In the genomic region with DNA sequence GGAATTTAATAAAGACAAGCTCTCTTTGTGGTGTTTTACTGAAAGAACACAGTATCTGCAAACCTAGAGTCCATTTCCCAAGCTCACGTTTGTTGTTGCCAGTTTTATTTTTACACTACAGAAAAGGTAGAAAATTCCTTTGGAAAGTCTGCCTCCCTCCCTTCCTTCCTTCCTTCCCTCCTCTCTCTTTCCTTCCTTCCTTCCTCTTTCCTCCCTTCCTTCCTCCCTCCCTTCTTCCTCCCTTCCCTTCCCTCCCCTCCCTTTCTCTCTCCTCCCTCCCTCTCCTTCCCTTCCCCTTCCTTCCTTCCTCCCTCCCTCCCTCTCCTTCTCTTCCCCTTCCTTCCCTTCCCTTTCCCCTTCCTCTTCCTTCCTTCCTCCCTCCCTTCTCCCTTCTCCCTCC, we compare ENCODE assay signal across 33 cellular contexts.
"Had no signal": no experiment of that assay in that cellular context is flagged by ENCODE, and none has a peak within 500 bp of the region (broad histone marks: within the 10 kb centered on the region; RNA-seq: fewer than 3 reads in every experiment).

No MANE protein-coding gene starts in this region.

- H3K4me1 Mint-ChIP-seq: activated T-helper 17 cell treated with anti-CD3 and anti-CD28 coated beads, Interleukin-2, amount 50 U/mL, for 72 hours; central memory CD8-positive, alpha-beta T cell; T-helper 17 cell had no signal

- H3K4me3 ChIP-seq: coronary artery, dorsolateral prefrontal cortex had no signal

- H3K36me3 Mint-ChIP-seq: activated naive CD8-positive, alpha-beta T cell had no signal

- FAIRE-seq: astrocyte, bronchial epithelial cell, frontal cortex had no signal

- H3K36me3 ChIP-seq: brain microvascular endothelial cell, WERI-Rb-1 had no signal

- ATAC-seq: activated CD4-positive, CD25-positive, alpha-beta regulatory T cell treated with anti-CD3 and anti-CD28 coated beads, Interleukin-2, amount 50 U/mL, for 24 hours; activated CD8-positive, alpha-beta T cell treated with anti-CD3 and anti-CD28 coated beads for 36 hours; activated T-cell treated with anti-CD3 and anti-CD28 coated beads, Interleukin-2, amount 50 U/mL, for 4 hours; activated T-helper 17 cell treated with anti-CD3 and anti-CD28 coated beads, Interleukin-2, amount 50 U/mL, for 72 hours; esophagus mucosa; T-helper 17 cell had no signal

- DNase-seq: activated B cell treated with CpG ODN at 0.5 μM for 24 hours; activated CD4-positive, alpha-beta T cell treated with anti-CD3 and anti-CD28 coated beads for 48 hours; activated CD4-positive, alpha-beta T cell treated with anti-CD3 and anti-CD28 coated beads, Interleukin-2, amount 50 U/mL, for 1 hour; activated CD4-positive, alpha-beta T cell treated with anti-CD3 and anti-CD28 coated beads, Interleukin-2, amount 50 U/mL, for 48 hours; activated CD8-positive, alpha-beta memory T cell treated with anti-CD3 and anti-CD28 coated beads for 24 hours; activated CD8-positive, alpha-beta T cell treated with anti-CD3 and anti-CD28 coated beads for 36 hours; activated effector memory CD4-positive, alpha-beta T cell treated with Interleukin-2 at 50 U/mL for 16 hours; activated gamma-delta T cell treated with Interleukin-2 at 50 U/mL for 16 hours; activated naive CD4-positive, alpha-beta T cell treated with anti-CD3 and anti-CD28 coated beads, Interleukin-2, amount 50 U/mL, for 16 hours; activated naive CD4-positive, alpha-beta T cell treated with Interleukin-2 at 50 U/mL for 16 hours; activated T-cell treated with anti-CD3 and anti-CD28 coated beads, Interleukin-2, amount 50 U/mL, for 4 hours; amniotic stem cell; anterior cingulate cortex; brain microvascular endothelial cell; dorsolateral prefrontal cortex; effector memory CD4-positive, alpha-beta T cell; endodermal cell; foreskin fibroblast; head of caudate nucleus; T-helper 17 cell; T1000; WERI-Rb-1 had no signal

- H3K9me3 Mint-ChIP-seq: activated B cell treated with CpG ODN at 0.5 μM for 24 hours; activated CD8-positive, alpha-beta T cell treated with anti-CD3 and anti-CD28 coated beads for 36 hours; activated T-cell treated with anti-CD3 and anti-CD28 coated beads, Interleukin-2, amount 50 U/mL, for 4 hours; activated T-helper 17 cell treated with anti-CD3 and anti-CD28 coated beads, Interleukin-2, amount 50 U/mL, for 72 hours; central memory CD8-positive, alpha-beta T cell; dendritic cell treated with granulocyte-macrophage colony-stimulating factor and Interleukin-4, amounts not matched to agents 40 ng/mL and 50 ng/mL, for 4 days; endodermal cell; T-helper 2 cell treated with Interferon-gamma antibody and Interleukin-4, amounts not matched to agents 5 μg/mL and 100 μg/mL, for 36 hours had no signal

- H3K27me3 Mint-ChIP-seq: activated B cell treated with CpG ODN at 0.5 μM for 24 hours; activated CD8-positive, alpha-beta T cell treated with anti-CD3 and anti-CD28 coated beads for 36 hours; activated T-helper 17 cell treated with anti-CD3 and anti-CD28 coated beads, Interleukin-2, amount 50 U/mL, for 72 hours; dendritic cell treated with granulocyte-macrophage colony-stimulating factor and Interleukin-4, amounts not matched to agents 40 ng/mL and 50 ng/mL, for 4 days had no signal

- H3K4me3 Mint-ChIP-seq: activated B cell treated with CpG ODN at 0.5 μM for 24 hours; activated CD8-positive, alpha-beta T cell treated with anti-CD3 and anti-CD28 coated beads for 36 hours; activated naive CD8-positive, alpha-beta T cell; activated T-cell treated with anti-CD3 and anti-CD28 coated beads, Interleukin-2, amount 50 U/mL, for 4 hours; activated T-helper 17 cell treated with anti-CD3 and anti-CD28 coated beads, Interleukin-2, amount 50 U/mL, for 72 hours; central memory CD8-positive, alpha-beta T cell; dendritic cell treated with granulocyte-macrophage colony-stimulating factor and Interleukin-4, amounts not matched to agents 40 ng/mL and 50 ng/mL, for 4 days; endodermal cell; T-helper 17 cell; T-helper 2 cell treated with Interferon-gamma antibody and Interleukin-4, amounts not matched to agents 5 μg/mL and 100 μg/mL, for 36 hours had no signal

- H3K27ac Mint-ChIP-seq: activated B cell treated with CpG ODN at 0.5 μM for 24 hours; activated CD8-positive, alpha-beta T cell treated with anti-CD3 and anti-CD28 coated beads for 36 hours; activated naive CD8-positive, alpha-beta T cell; activated T-helper 17 cell treated with anti-CD3 and anti-CD28 coated beads, Interleukin-2, amount 50 U/mL, for 72 hours; dendritic cell treated with granulocyte-macrophage colony-stimulating factor and Interleukin-4, amounts not matched to agents 40 ng/mL and 50 ng/mL, for 4 days; endodermal cell; T-helper 17 cell; T-helper 2 cell treated with Interferon-gamma antibody and Interleukin-4, amounts not matched to agents 5 μg/mL and 100 μg/mL, for 36 hours had no signal

- H3K27ac ChIP-seq: brain microvascular endothelial cell, coronary artery, dorsolateral prefrontal cortex, WERI-Rb-1 had no signal

- H3K27me3 ChIP-seq: brain microvascular endothelial cell, dorsolateral prefrontal cortex had no signal
